ENCODE assay signal across 22 cellular contexts in genomic region chr6:15518878-15519277, GRCh38.
DNase-seq lines count a peak whose midpoint lies in the region; ATAC-seq, FAIRE-seq and TF ChIP-seq lines count a peak whose summit lies in the region.
"Had no signal": no experiment of that assay in that cellular context is flagged by ENCODE, and none has a peak within 500 bp of the region (broad histone marks: within the 10 kb centered on the region; RNA-seq: fewer than 3 reads in every experiment).

No MANE protein-coding gene starts in this region.

- no peak for FAIRE-seq in frontal cortex (lab: Jason Lieb, UNC)
- FAIRE-seq: GM12891, TTC549 had no signal

- H3K27me3 Mint-ChIP-seq in activated naive CD8-positive, alpha-beta T cell, result no peaks in the 10 kb centered on the region
- H3K27me3 Mint-ChIP-seq in activated naive CD8-positive, alpha-beta T cell treated with anti-CD3 and anti-CD28 coated beads, Interleukin-2, amount 50 U/mL, for 24 hours, result no peaks in the 10 kb centered on the region
- H3K27me3 Mint-ChIP-seq in natural killer cell (ENCODE audit: low read depth in 2 of 2), result no peaks in the 10 kb centered on the region
- H3K27me3 Mint-ChIP-seq: activated CD4-positive, alpha-beta memory T cell treated with anti-CD3 and anti-CD28 coated beads for 36 hours; naive thymus-derived CD8-positive, alpha-beta T cell; type B pancreatic cell had no signal

- peak overlapping the region; percentile 4 for H3K27ac Mint-ChIP-seq in activated naive CD8-positive, alpha-beta T cell
- no peak overlapping the region for H3K27ac Mint-ChIP-seq in activated naive CD8-positive, alpha-beta T cell treated with anti-CD3 and anti-CD28 coated beads, Interleukin-2, amount 50 U/mL, for 24 hours
- peak overlapping the region; percentile 81 to 84 for H3K27ac Mint-ChIP-seq in natural killer cell
- H3K27ac Mint-ChIP-seq: type B pancreatic cell had no signal

- H3K9me3 Mint-ChIP-seq in activated naive CD8-positive, alpha-beta T cell (ENCODE audit: low read depth), result no peaks in the 10 kb centered on the region
- no peaks in the 10 kb centered on the region for H3K9me3 Mint-ChIP-seq in activated naive CD8-positive, alpha-beta T cell treated with anti-CD3 and anti-CD28 coated beads, Interleukin-2, amount 50 U/mL, for 24 hours
- H3K9me3 Mint-ChIP-seq in natural killer cell, result no peaks in the 10 kb centered on the region
- H3K9me3 Mint-ChIP-seq: activated CD4-positive, alpha-beta memory T cell treated with anti-CD3 and anti-CD28 coated beads for 36 hours; naive thymus-derived CD8-positive, alpha-beta T cell had no signal

- intact Hi-C loops in natural killer cell (cut with micrococcal nuclease), result no loop called here

- no peak for ATAC-seq in activated naive CD8-positive, alpha-beta T cell treated with anti-CD3 and anti-CD28 coated beads, Interleukin-2, amount 50 U/mL, for 24 hours
- ATAC-seq in natural killer cell, result no peak
- no peak for ATAC-seq in HG02852 (IDR thresholded peaks at IDR 0.05; ENCODE audit: unreplicated experiment)
- no peak for ATAC-seq in GM18909 (IDR thresholded peaks at IDR 0.05; ENCODE audit: poor library complexity, unreplicated experiment)
- ATAC-seq: gastroesophageal sphincter; naive thymus-derived CD8-positive, alpha-beta T cell had no signal

- no peak overlapping the region for H3K4me3 Mint-ChIP-seq in activated naive CD8-positive, alpha-beta T cell
- no peak overlapping the region for H3K4me3 Mint-ChIP-seq in activated naive CD8-positive, alpha-beta T cell treated with anti-CD3 and anti-CD28 coated beads, Interleukin-2, amount 50 U/mL, for 24 hours
- no peak overlapping the region for H3K4me3 Mint-ChIP-seq in natural killer cell
- H3K4me3 Mint-ChIP-seq: activated CD4-positive, alpha-beta memory T cell treated with anti-CD3 and anti-CD28 coated beads for 36 hours; type B pancreatic cell had no signal

- peaks cover 7% of the 10 kb centered on the region for H3K36me3 Mint-ChIP-seq in activated naive CD8-positive, alpha-beta T cell
- peaks cover 48% of the 10 kb centered on the region for H3K36me3 Mint-ChIP-seq in activated naive CD8-positive, alpha-beta T cell treated with anti-CD3 and anti-CD28 coated beads, Interleukin-2, amount 50 U/mL, for 24 hours (ENCODE audit: low read depth)
- peaks cover 8% of the 10 kb centered on the region for H3K36me3 Mint-ChIP-seq in natural killer cell

- TF ChIP-seq CTCF in natural killer cell (IDR thresholded peaks at IDR 0.05), result no peak

- DNase-seq in DMS153 (lab: John Stamatoyannopoulos, UW) (peak; percentile 6), DMS153 treated with DMSO at 0.1 percent for 48 hours (lab: John Stamatoyannopoulos, UW; ENCODE audit: unreplicated experiment) (no peak), natural killer cell (no peak), frontal cortex (ENCODE audit: low spot score in 2 of 2) (no peak)
- DNase-seq in activated naive CD8-positive, alpha-beta T cell treated with anti-CD3 and anti-CD28 coated beads, Interleukin-2, amount 50 U/mL, for 24 hours, result no peak
- DNase-seq: activated CD4-positive, alpha-beta memory T cell treated with anti-CD3 and anti-CD28 coated beads for 36 hours; activated T-cell treated with anti-CD3 and anti-CD28 coated beads for 4 hours; adrenal gland; GDM1; kidney glomerular epithelial cell; naive thymus-derived CD8-positive, alpha-beta T cell; RPMI8226; stimulated activated CD4-positive, alpha-beta T cell treated with anti-CD3 and anti-CD28 coated beads, Interleukin-2, amount 100 ng/mL, for 48 hours; stomach; SW 1271 had no signal

- peaks cover 1% of the 10 kb centered on the region for H3K4me1 Mint-ChIP-seq in activated naive CD8-positive, alpha-beta T cell (ENCODE audit: low read depth)
- H3K4me1 Mint-ChIP-seq in activated naive CD8-positive, alpha-beta T cell treated with anti-CD3 and anti-CD28 coated beads, Interleukin-2, amount 50 U/mL, for 24 hours, result peaks cover 12% of the 10 kb centered on the region
- peaks cover 53 to 65% of the 10 kb centered on the region in 2 donors for H3K4me1 Mint-ChIP-seq in natural killer cell
